ENCODE assay signal across 1 cellular context in genomic region chr2:11743846-11744553, GRCh38.
TF ChIP-seq lines count a peak whose summit lies in the region.

No MANE protein-coding gene starts in this region.

TF ChIP-seq in K562, 482 proteins besides CTCF, POLR2A, EP300 and RAD21 (continued from another document and continues in another):
- TF ChIP-seq SRF (CRISPR knock-in tag; IDR thresholded peaks at IDR 0.05) (no peak; a peak in 1 of 4 replicates), ZNF239 (CRISPR knock-in tag; IDR thresholded peaks at IDR 0.05) (no peak), ZNF3 (CRISPR knock-in tag; IDR thresholded peaks at IDR 0.05) (peak; percentile 63; the same call in 1 of the 2 replicates), FOXJ3 (CRISPR knock-in tag; IDR thresholded peaks at IDR 0.05) (no peak), ELK3 (CRISPR knock-in tag; IDR thresholded peaks at IDR 0.05) (no peak), CREM (IDR thresholded peaks at IDR 0.05; ENCODE audit: low read depth) (peak; percentile 80), ZNF407 (IDR thresholded peaks at IDR 0.05; ENCODE audit: low read depth) (no peak), ID3 (CRISPR knock-in tag; IDR thresholded peaks at IDR 0.05) (no peak), ID3 (tag; IDR thresholded peaks at IDR 0.05) (peak; percentile 83), ZNF224 (CRISPR knock-in tag; IDR thresholded peaks at IDR 0.05) (no peak), POLR2H (tag; IDR thresholded peaks at IDR 0.05; ENCODE audit: low read depth) (no peak), ZBED1 (IDR thresholded peaks at IDR 0.05) (0 out of 2 replicates have a peak, but pooled peaks have one; percentile 26), PYGO2 (tag; IDR thresholded peaks at IDR 0.05) (no peak), ZNF253 (CRISPR knock-in tag; conservative IDR thresholded peaks at IDR 0.05) (no peak), MED1 (CRISPR knock-in tag; IDR thresholded peaks at IDR 0.05; ENCODE audit: borderline replicate concordance) (no peak), BHLHE40 (IDR thresholded peaks at IDR 0.05; ENCODE audit: low read length) (peak; percentile 71), RBM17 (IDR thresholded peaks at IDR 0.05; ENCODE audit: borderline replicate concordance, low read depth, low read length) (no peak), CBFB (CRISPR knock-in tag; IDR thresholded peaks at IDR 0.05) (0 out of 2 replicates have a peak, but pooled peaks have one; percentile 5), USF1 (CRISPR knock-in tag; IDR thresholded peaks at IDR 0.05) (no peak; the same call in 1 of the 2 replicates), ZFP30 (CRISPR knock-in tag; IDR thresholded peaks at IDR 0.05; ENCODE audit: borderline replicate concordance) (no peak), EGR1 (conservative IDR thresholded peaks at IDR 0.05) (peak; percentile 30; the same call in 1 of the 2 replicates), ZBTB8A (IDR thresholded peaks at IDR 0.05; ENCODE audit: partially characterized antibody) (no peak), ATF4 (CRISPR knock-in tag; IDR thresholded peaks at IDR 0.05) (no peak), MNT (conservative IDR thresholded peaks at IDR 0.05) (peak; percentile 86 to 93), TEAD4 (IDR thresholded peaks at IDR 0.05; ENCODE audit: low read length) (peak; percentile 69; the same call in 1 of the 2 replicates), TEAD4 (CRISPR knock-in tag; IDR thresholded peaks at IDR 0.05; ENCODE audit: borderline replicate concordance) (no peak), ZNF354B (CRISPR knock-in tag; IDR thresholded peaks at IDR 0.05) (no peak), ZNF408 (CRISPR knock-in tag; IDR thresholded peaks at IDR 0.05; ENCODE audit: low read depth) (no peak), SMARCE1 (IDR thresholded peaks at IDR 0.05) (peak; percentile 93), MTF1 (CRISPR knock-in tag; IDR thresholded peaks at IDR 0.05; ENCODE audit: borderline replicate concordance) (no peak), POLR2G (IDR thresholded peaks at IDR 0.05; ENCODE audit: low read depth, low read length) (no peak), NR3C1 (CRISPR knock-in tag; IDR thresholded peaks at IDR 0.05) (no peak), MTA2 (IDR thresholded peaks at IDR 0.05; ENCODE audit: low read depth) (no peak), SIRT6 (IDR thresholded peaks at IDR 0.05; ENCODE audit: low read depth, low read length) (no peak), TCF7L2 (IDR thresholded peaks at IDR 0.05; ENCODE audit: low read depth, low read length) (no peak), ELF2 (CRISPR knock-in tag; IDR thresholded peaks at IDR 0.05) (no peak), GATAD2B (IDR thresholded peaks at IDR 0.05; ENCODE audit: borderline replicate concordance) (peak; percentile 73), ATF1 (CRISPR knock-in tag; IDR thresholded peaks at IDR 0.05) (no peak), ATF1 (tag; IDR thresholded peaks at IDR 0.05) (peak; percentile 79), PML (IDR thresholded peaks at IDR 0.05; ENCODE audit: low read length) (no peak; the same call in 1 of the 2 replicates), TCFL5 (CRISPR knock-in tag; conservative IDR thresholded peaks at IDR 0.05) (no peak), ZNF77 (CRISPR knock-in tag; IDR thresholded peaks at IDR 0.05) (no peak), IFI16 (CRISPR knock-in tag; IDR thresholded peaks at IDR 0.05) (no peak), ZSCAN32 (CRISPR knock-in tag; IDR thresholded peaks at IDR 0.05) (no peak), STAG1 (CRISPR knock-in tag; IDR thresholded peaks at IDR 0.05; ENCODE audit: borderline replicate concordance) (no peak), VEZF1 (CRISPR knock-in tag; IDR thresholded peaks at IDR 0.05) (peak; percentile 91), JUN (IDR thresholded peaks at IDR 0.05; ENCODE audit: borderline replicate concordance, low read depth, low read length) (peak; percentile 96), JUN (CRISPR knock-in tag; IDR thresholded peaks at IDR 0.05; ENCODE audit: borderline replicate concordance) (peak; percentile 99), CHCHD3 (CRISPR knock-in tag; IDR thresholded peaks at IDR 0.05) (no peak), ZNF197 (CRISPR knock-in tag; IDR thresholded peaks at IDR 0.05; ENCODE audit: low read depth) (0 out of 2 replicates have a peak, but pooled peaks have one; percentile 51), ZNF780A (CRISPR knock-in tag; IDR thresholded peaks at IDR 0.05) (no peak), FOXP4 (CRISPR knock-in tag; IDR thresholded peaks at IDR 0.05; ENCODE audit: borderline replicate concordance) (no peak), IRF2 (CRISPR knock-in tag; IDR thresholded peaks at IDR 0.05) (no peak), JUND (IDR thresholded peaks at IDR 0.05; ENCODE audit: borderline replicate concordance, low read depth, low read length) (peak; percentile 99), JUND (tag; IDR thresholded peaks at IDR 0.05; ENCODE audit: borderline replicate concordance, low read depth, low read length) (peak; percentile 99), ELK1 (CRISPR knock-in tag; IDR thresholded peaks at IDR 0.05) (no peak)
